In genomic region chr17:77685881-77686486, GRCh38 we compare ENCODE assay signal across 1 cellular context.
TF ChIP-seq lines count a peak whose summit lies in the region.

No MANE protein-coding gene starts in this region.

TF ChIP-seq in HEK293, 187 proteins besides CTCF, POLR2A, EP300 and RAD21 (continued from another document):
- TF ChIP-seq ZSCAN5A (tag by site-specific recombination; IDR thresholded peaks at IDR 0.05): no peak
- no peak for TF ChIP-seq ZNF549 (tag by site-specific recombination; IDR thresholded peaks at IDR 0.05)
- no peak for TF ChIP-seq ZNF239 (tag by site-specific recombination; IDR thresholded peaks at IDR 0.05)
- TF ChIP-seq ZNF600 (tag by site-specific recombination; IDR thresholded peaks at IDR 0.05): no peak
- TF ChIP-seq ZNF626 (tag by site-specific recombination; IDR thresholded peaks at IDR 0.05): no peak
- TF ChIP-seq KLF7 (tag by site-specific recombination; IDR thresholded peaks at IDR 0.05; ENCODE audit: borderline replicate concordance): no peak
- no peak for TF ChIP-seq ZNF488 (tag by site-specific recombination; IDR thresholded peaks at IDR 0.05)
- no peak for TF ChIP-seq ZNF274 (IDR thresholded peaks at IDR 0.05; ENCODE audit: low read length)
- peak; percentile 22; the same call in 1 of the 2 replicates for TF ChIP-seq ZNF274 (tag by site-specific recombination; IDR thresholded peaks at IDR 0.05; ENCODE audit: borderline replicate concordance)
